8 cellular contexts compared by ENCODE assay signal in genomic region chr6:53483423-53484353, GRCh38.
A peak's percentile ranks its signal among the peaks of the same experiment; 100 is the strongest.
DNase-seq lines count a peak whose midpoint lies in the region; ATAC-seq and TF ChIP-seq lines count a peak whose summit lies in the region.
"Had no signal": no experiment of that assay in that cellular context is flagged by ENCODE, and none has a peak within 500 bp of the region (broad histone marks: within the 10 kb centered on the region; RNA-seq: fewer than 3 reads in every experiment).

No MANE protein-coding gene starts in this region.

- ATAC-seq in HG02642 (IDR thresholded peaks at IDR 0.05; ENCODE audit: poor library complexity, unreplicated experiment) (peak; percentile 51), psoas muscle (peak in 3 of 4 donors; percentile 51 to 74 (median 61))

- H3K27me3 ChIP-seq in Peyer's patch (no peaks in the 10 kb centered on the region), psoas muscle (ENCODE audit: insufficient read depth in 3 of 3, low read length in 2 of 3) (no peaks in the 10 kb centered on the region)

- TF ChIP-seq CTCF in Peyer's patch (IDR thresholded peaks at IDR 0.05) (no peak), foreskin fibroblast (IDR thresholded peaks at IDR 0.05; ENCODE audit: low read depth, low read length) (no peak), psoas muscle (IDR thresholded peaks at IDR 0.05) (no peak), GM20000 (IDR thresholded peaks at IDR 0.05; ENCODE audit: extremely low read depth, missing control alignments) (no peak), RWPE1 (conservative IDR thresholded peaks at IDR 0.05; ENCODE audit: low read depth) (no peak)

- H3K9me3 ChIP-seq in Peyer's patch (no peaks in the 10 kb centered on the region), psoas muscle (no peaks in the 10 kb centered on the region)

- intact Hi-C loops in psoas muscle (cut with DNase I) = loop anchor here (1.0 to 10.0 kb wide), 4 partner anchors 126 to 489 kb away; partner anchors contain the start of gene GSTA4 (in 1 of the 2)

- no peak for TF ChIP-seq POLR2A in Peyer's patch (IDR thresholded peaks at IDR 0.05)

- CTCF ChIA-PET in RWPE1 (lab: Yijun Ruan, JAX) = interaction anchor here (0.5 to 2.0 kb wide), 18 partner anchors 9 to 1390 kb away, joined by 3 to 16 read pairs (median 4); no protein-coding TSS in a partner anchor

- no peak overlapping the region for H3K4me3 ChIP-seq in Peyer's patch
- no peak overlapping the region for H3K4me3 ChIP-seq in foreskin fibroblast (ENCODE audit: low read depth in 1 of 2, low read length in 2 of 2)
- peak overlapping the region; percentile 44 for H3K4me3 ChIP-seq in psoas muscle

- H3K36me3 ChIP-seq in Peyer's patch (no peaks in the 10 kb centered on the region), psoas muscle (ENCODE audit: insufficient read depth in 1 of 2, low read depth in 1 of 2) (no peaks in the 10 kb centered on the region)

- 48 to 51% (median 49%) methylated on average over 10 of the region's 10 CpGs for WGBS in psoas muscle, 3 donors

- H3K4me1 ChIP-seq in Peyer's patch (no peaks in the 10 kb centered on the region), psoas muscle (peaks cover 7% of the 10 kb centered on the region)

- H3K27ac ChIP-seq in Peyer's patch (no peak overlapping the region), psoas muscle (peak overlapping the region; percentile 4), RWPE1 (no peak overlapping the region)

- DNase-seq in Peyer's patch (peak in 2 of 3 donors; percentile 58 to 60), foreskin fibroblast (peak; percentile 15 to 57), psoas muscle (peak; percentile 34 to 62), GM20000 (ENCODE audit: low spot score) (no peak), NCI-H526 treated with DMSO at 0.1 percent for 48 hours (lab: John Stamatoyannopoulos, UW) (no peak), RWPE1 (ENCODE audit: low spot score) (no peak)
- DNase-seq: cortex of kidney had no signal

- POLR2A ChIA-PET in RWPE1 (lab: Yijun Ruan, JAX; ENCODE audit: low non-redundant PET) = no interaction called here

Comparison
In these comparisons a context has a peak if more than half of its experiments do, and no peak if none do; other contexts are left out.
1. DNase-seq: peak in Peyer's patch (2 of 3), foreskin fibroblast (2 of 2) and psoas muscle (2 of 2); none in GM20000 (single experiment), NCI-H526 treated with DMSO at 0.1 percent for 48 hours (single experiment) and RWPE1 (single experiment).